In the genomic region with DNA sequence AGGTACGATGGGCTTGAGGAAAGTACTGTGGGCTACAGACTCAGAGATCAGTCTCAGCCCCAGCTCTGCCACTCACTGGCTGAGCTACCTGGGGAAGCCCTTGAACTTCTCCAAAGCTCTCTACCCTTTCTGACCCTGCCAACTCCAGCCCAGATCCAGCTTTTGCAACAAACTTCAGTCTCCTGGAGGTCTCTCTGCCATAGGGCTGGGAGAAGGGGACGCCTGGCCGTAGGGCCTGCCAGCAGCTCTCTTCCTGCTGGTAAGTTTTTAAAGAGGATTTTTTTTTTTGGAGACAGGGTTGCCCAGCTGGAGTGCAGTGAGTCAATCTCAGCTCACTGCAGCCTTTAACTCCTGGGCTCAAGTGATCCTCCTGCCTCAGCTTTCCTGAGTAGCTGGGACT, we compare ENCODE assay signal across 21 cellular contexts.
"Had no signal": no experiment of that assay in that cellular context is flagged by ENCODE, and none has a peak within 500 bp of the region (broad histone marks: within the 10 kb centered on the region; RNA-seq: fewer than 3 reads in every experiment).

No MANE protein-coding gene starts in this region.

- ATAC-seq: left colon; natural killer cell treated with Interleukin-12 subunit alpha and Interleukin-12 subunit beta and Interleukin-15 and Interleukin-18, amount 100 ng/mL, for 72 hours; stimulated activated memory B cell treated with anti-CD40 and anti-IgM and Interleukin-4, amounts not matched to agents 10 μg/mL and 1 μg/mL and 100 μg/mL, for 72 hours; stimulated activated naive CD8-positive, alpha-beta T cell treated with anti-CD3 and anti-CD28 coated beads, Interleukin-15, amount 100 ng/mL, for 72 hours had no signal

- H3K27ac Mint-ChIP-seq: memory B cell; mesothelial cell of epicardium; natural killer cell treated with Interleukin-12 subunit alpha and Interleukin-12 subunit beta and Interleukin-15 and Interleukin-18, amount 100 ng/mL, for 72 hours; stimulated activated memory B cell treated with anti-CD40 and anti-IgM and Interleukin-4, amounts not matched to agents 10 μg/mL and 1 μg/mL and 100 μg/mL, for 72 hours; stimulated activated naive CD8-positive, alpha-beta T cell treated with anti-CD3 and anti-CD28 coated beads, Interleukin-15, amount 100 ng/mL, for 72 hours had no signal

- DNase-seq: cortex of kidney; dorsolateral prefrontal cortex; effector CD8-positive, alpha-beta T cell; foreskin melanocyte; head of caudate nucleus; hippocampal formation; left colon; occipital lobe; right lobe of liver; stimulated activated CD4-positive, alpha-beta T cell treated with anti-CD3 and anti-CD28 coated beads, Interleukin-4, amount 100 ng/mL, for 1 hour; stimulated activated naive CD8-positive, alpha-beta T cell treated with anti-CD3 and anti-CD28 coated beads, Interleukin-15, amount 100 ng/mL, for 72 hours; substantia nigra; upper lobe of left lung had no signal

- H3K27me3 Mint-ChIP-seq: memory B cell; natural killer cell treated with Interleukin-12 subunit alpha and Interleukin-12 subunit beta and Interleukin-15 and Interleukin-18, amount 100 ng/mL, for 72 hours; stimulated activated memory B cell treated with anti-CD40 and anti-IgM and Interleukin-4, amounts not matched to agents 10 μg/mL and 1 μg/mL and 100 μg/mL, for 72 hours; stimulated activated naive CD8-positive, alpha-beta T cell treated with anti-CD3 and anti-CD28 coated beads, Interleukin-15, amount 100 ng/mL, for 72 hours had no signal

- H3K9me3 ChIP-seq: prostate gland, right lobe of liver, upper lobe of left lung, vagina had no signal

- H3K27me3 ChIP-seq: dorsolateral prefrontal cortex, neural progenitor cell, right lobe of liver, upper lobe of left lung, vagina had no signal

- H3K36me3 ChIP-seq: neural progenitor cell had no signal

- H3K4me3 ChIP-seq: dorsolateral prefrontal cortex, neural progenitor cell, prostate gland, right lobe of liver, upper lobe of left lung, vagina had no signal

- H3K36me3 Mint-ChIP-seq: natural killer cell treated with Interleukin-12 subunit alpha and Interleukin-12 subunit beta and Interleukin-15 and Interleukin-18, amount 100 ng/mL, for 72 hours had no signal

- H3K9me3 Mint-ChIP-seq: memory B cell; mesothelial cell of epicardium; natural killer cell treated with Interleukin-12 subunit alpha and Interleukin-12 subunit beta and Interleukin-15 and Interleukin-18, amount 100 ng/mL, for 72 hours; neural progenitor cell; stimulated activated memory B cell treated with anti-CD40 and anti-IgM and Interleukin-4, amounts not matched to agents 10 μg/mL and 1 μg/mL and 100 μg/mL, for 72 hours; stimulated activated naive CD8-positive, alpha-beta T cell treated with anti-CD3 and anti-CD28 coated beads, Interleukin-15, amount 100 ng/mL, for 72 hours had no signal

- H3K4me3 Mint-ChIP-seq: memory B cell; mesothelial cell of epicardium; natural killer cell treated with Interleukin-12 subunit alpha and Interleukin-12 subunit beta and Interleukin-15 and Interleukin-18, amount 100 ng/mL, for 72 hours; neural progenitor cell; stimulated activated memory B cell treated with anti-CD40 and anti-IgM and Interleukin-4, amounts not matched to agents 10 μg/mL and 1 μg/mL and 100 μg/mL, for 72 hours; stimulated activated naive CD8-positive, alpha-beta T cell treated with anti-CD3 and anti-CD28 coated beads, Interleukin-15, amount 100 ng/mL, for 72 hours had no signal

- H3K4me1 Mint-ChIP-seq: mesothelial cell of epicardium had no signal

- H3K27ac ChIP-seq: dorsolateral prefrontal cortex, parathyroid adenoma, prostate gland, right lobe of liver, vagina had no signal

- H3K4me1 ChIP-seq: parathyroid adenoma, prostate gland, right lobe of liver had no signal
